ENCODE assay signal across 10 cellular contexts in genomic region chr2:208090420-208090819, GRCh38. TPM values are rescaled to one million over a fixed set of nuclear protein-coding genes. Genes with fewer than 3 reads are reported as not detected.
"Had no signal": no experiment of that assay in that cellular context is flagged by ENCODE, and none has a peak within 500 bp of the region (broad histone marks: within the 10 kb centered on the region; RNA-seq: fewer than 3 reads in every experiment).

No MANE protein-coding gene starts in this region.

- H3K4me2 ChIP-seq: KMS-11 had no signal

- H3K4me1 Mint-ChIP-seq: IgD-negative memory B cell had no signal

- H3K36me3 Mint-ChIP-seq: IgD-negative memory B cell had no signal

- H3K27ac Mint-ChIP-seq: IgD-negative memory B cell had no signal

- FAIRE-seq: HTR-8/SVneo, K562 had no signal

- H3K4me3 ChIP-seq: K562 had no signal

- ATAC-seq: K562 had no signal

- H3K27ac ChIP-seq: HL-60, KMS-11 had no signal

- H3K9ac ChIP-seq: KMS-11 had no signal

- H3K27me3 Mint-ChIP-seq: IgD-negative memory B cell had no signal

- H3K4me3 Mint-ChIP-seq: IgD-negative memory B cell had no signal

- DNase-seq: IMR-90, KBM-7, KG1 had no signal

RNA-seq across cellular contexts. Expression of gene CRYGD, which starts 33.9 kb away (rescaled TPM):
- total RNA-seq: HT-29, HT1080, IMR-90, K562 had no signal
- polyA plus RNA-seq: IgD-negative memory B cell, IMR-90, K562 had no signal

RNA-seq across cellular contexts. Expression of gene CRYGC, which starts 39.2 kb away (rescaled TPM):
- total RNA-seq: HT-29, HT1080, IMR-90, K562 had no signal
- polyA plus RNA-seq: IgD-negative memory B cell, IMR-90, K562 had no signal

RNA-seq across cellular contexts. Expression of gene CRYGB, which starts 55.5 kb away (rescaled TPM):
- total RNA-seq: HT-29, HT1080, IMR-90, K562 had no signal
- polyA plus RNA-seq: IgD-negative memory B cell, IMR-90, K562 had no signal
